In genomic region chr2:234411793-234412192, GRCh38 we compare ENCODE assay signal across 11 cellular contexts.
DNase-seq lines count a peak whose midpoint lies in the region; ATAC-seq and TF ChIP-seq lines count a peak whose summit lies in the region.
"Had no signal": no experiment of that assay in that cellular context is flagged by ENCODE, and none has a peak within 500 bp of the region (broad histone marks: within the 10 kb centered on the region; RNA-seq: fewer than 3 reads in every experiment).

No MANE protein-coding gene starts in this region.

- H3K27me3 Mint-ChIP-seq in activated naive CD8-positive, alpha-beta T cell treated with anti-CD3 and anti-CD28 coated beads, Interleukin-2, amount 50 U/mL, for 24 hours: no peaks in the 10 kb centered on the region
- H3K27me3 Mint-ChIP-seq: type B pancreatic cell had no signal

- no peak overlapping the region for H3K4me3 Mint-ChIP-seq in activated naive CD8-positive, alpha-beta T cell treated with anti-CD3 and anti-CD28 coated beads, Interleukin-2, amount 50 U/mL, for 24 hours
- H3K4me3 Mint-ChIP-seq: type B pancreatic cell had no signal

- no peaks in the 10 kb centered on the region for H3K36me3 ChIP-seq in GM06990 (ENCODE audit: control insufficient read depth, insufficient read depth, low read length)

- H3K27me3 ChIP-seq in GM06990 (replicated peaks; ENCODE audit: control insufficient read depth, insufficient read depth, low read length): no peaks in the 10 kb centered on the region

- no peaks in the 10 kb centered on the region for H3K36me3 Mint-ChIP-seq in activated naive CD8-positive, alpha-beta T cell treated with anti-CD3 and anti-CD28 coated beads, Interleukin-2, amount 50 U/mL, for 24 hours (ENCODE audit: low read depth)
- H3K36me3 Mint-ChIP-seq: type B pancreatic cell had no signal

- DNase-seq in GM06990 (ENCODE audit: extremely low read depth, insufficient read length) (peak; percentile 34), NCI-H1048 (lab: John Stamatoyannopoulos, UW) (peak; percentile 17), KG1 (lab: John Stamatoyannopoulos, UW) (no peak), NCI-H2107 (lab: John Stamatoyannopoulos, UW) (no peak), NCI-H146 treated with DMSO at 0.1 percent for 48 hours (lab: John Stamatoyannopoulos, UW; ENCODE audit: unreplicated experiment) (no peak)
- DNase-seq in activated naive CD8-positive, alpha-beta T cell treated with anti-CD3 and anti-CD28 coated beads, Interleukin-2, amount 50 U/mL, for 24 hours: no peak
- DNase-seq: activated T-cell treated with anti-CD3 and anti-CD28 coated beads, Interleukin-2, amount 50 U/mL, for 48 hours; MV-4-11 had no signal

- no peaks in the 10 kb centered on the region for H3K9me3 Mint-ChIP-seq in activated naive CD8-positive, alpha-beta T cell treated with anti-CD3 and anti-CD28 coated beads, Interleukin-2, amount 50 U/mL, for 24 hours

- no peak for TF ChIP-seq CTCF in GM06990 (IDR thresholded peaks at IDR 0.05; ENCODE audit: insufficient read depth, low read length, poor library complexity, severe bottlenecking)

- ATAC-seq in GM19452 (IDR thresholded peaks at IDR 0.05; ENCODE audit: unreplicated experiment) (peak; percentile 97), HG02885 (IDR thresholded peaks at IDR 0.05; ENCODE audit: poor library complexity, unreplicated experiment) (peak; percentile 87)
- ATAC-seq in activated naive CD8-positive, alpha-beta T cell treated with anti-CD3 and anti-CD28 coated beads, Interleukin-2, amount 50 U/mL, for 24 hours: no peak

- H3K4me1 Mint-ChIP-seq in activated naive CD8-positive, alpha-beta T cell treated with anti-CD3 and anti-CD28 coated beads, Interleukin-2, amount 50 U/mL, for 24 hours: peaks cover 16% of the 10 kb centered on the region

- no peak overlapping the region for H3K4me3 ChIP-seq in GM06990 (replicated peaks; ENCODE audit: low read depth, low read length)

- no peak overlapping the region for H3K27ac Mint-ChIP-seq in activated naive CD8-positive, alpha-beta T cell treated with anti-CD3 and anti-CD28 coated beads, Interleukin-2, amount 50 U/mL, for 24 hours

Comparison
In these comparisons a context has a peak if more than half of its experiments do, and no peak if none do; other contexts are left out.
1. DNase-seq: peak in GM06990 (single experiment) and NCI-H1048 (single experiment); none in activated naive CD8-positive, alpha-beta T cell treated with anti-CD3 and anti-CD28 coated beads, Interleukin-2, amount 50 U/mL, for 24 hours (single experiment), KG1 (single experiment), NCI-H2107 (single experiment) and NCI-H146 treated with DMSO at 0.1 percent for 48 hours (single experiment).